In genomic region chr2:54858021-54858681, GRCh38 we compare ENCODE assay signal across 16 cellular contexts.
DNase-seq lines count a peak whose midpoint lies in the region; ATAC-seq, FAIRE-seq and TF ChIP-seq lines count a peak whose summit lies in the region.
"Had no signal": no experiment of that assay in that cellular context is flagged by ENCODE, and none has a peak within 500 bp of the region (broad histone marks: within the 10 kb centered on the region; RNA-seq: fewer than 3 reads in every experiment).

No MANE protein-coding gene starts in this region.

- H3K9ac ChIP-seq in K562 (ENCODE audit: insufficient read depth in 1 of 2, low read depth in 2 of 2, low read length in 2 of 2) = no peak overlapping the region

- H3K27me3 ChIP-seq in K562 (ENCODE audit: control insufficient read depth in 2 of 2, insufficient read depth in 2 of 2, low read length in 2 of 2) (peaks cover 7 to 11% of the 10 kb centered on the region in 2 experiments; a peak in 4 of 5 replicates), Peyer's patch (no peaks in the 10 kb centered on the region)
- H3K27me3 ChIP-seq: stomach had no signal

- no peaks in the 10 kb centered on the region for H3K79me2 ChIP-seq in K562 (ENCODE audit: control insufficient read depth, insufficient read depth, low read length)

- TF ChIP-seq RAD21 in K562 (CRISPR knock-in tag; conservative IDR thresholded peaks at IDR 0.05 in 1 of 2, IDR thresholded peaks at IDR 0.05 in 1 of 2) = no peak

- H3K27ac Mint-ChIP-seq in stimulated activated memory B cell treated with anti-CD40 and anti-IgM and Interleukin-4, amounts not matched to agents 10 μg/mL and 1 μg/mL and 100 μg/mL, for 72 hours = no peak overlapping the region
- H3K27ac Mint-ChIP-seq: activated T-cell treated with anti-CD3 and anti-CD28 coated beads, Interleukin-2, amount 50 U/mL, for 72 hours; endodermal cell had no signal

- H3K4me1 ChIP-seq in K562 (replicated peaks in 1 of 2; ENCODE audit: control insufficient read depth in 2 of 2, insufficient read depth in 2 of 2, low read length in 2 of 2) (no peaks in the 10 kb centered on the region), Peyer's patch (no peaks in the 10 kb centered on the region)
- H3K4me1 ChIP-seq: stomach had no signal

- DNase-seq in AML-193 (lab: John Stamatoyannopoulos, UW) (peak; percentile 31 to 47), M059J (ENCODE audit: low read depth) (peak; percentile 22), K562 (ENCODE audit: extremely low read depth in 1 of 4, low spot score in 3 of 4) (no peak), iris pigment epithelial cell (ENCODE audit: low read depth) (peak; percentile 64), Peyer's patch (no peak)
- DNase-seq: activated T-cell treated with anti-CD3 and anti-CD28 coated beads, Interleukin-2, amount 50 U/mL, for 72 hours; endodermal cell; glutamatergic neuron; MV-4-11; NCI-H526 treated with DMSO at 0.1 percent for 48 hours; OCI-M1; stomach had no signal

- H3K9me3 Mint-ChIP-seq in stimulated activated memory B cell treated with anti-CD40 and anti-IgM and Interleukin-4, amounts not matched to agents 10 μg/mL and 1 μg/mL and 100 μg/mL, for 72 hours = peaks cover 3% of the 10 kb centered on the region
- H3K9me3 Mint-ChIP-seq: endodermal cell had no signal

- intact Hi-C loops in K562 (cut with micrococcal nuclease) = no loop called here

- H3K4me1 Mint-ChIP-seq in stimulated activated memory B cell treated with anti-CD40 and anti-IgM and Interleukin-4, amounts not matched to agents 10 μg/mL and 1 μg/mL and 100 μg/mL, for 72 hours = no peaks in the 10 kb centered on the region

- H3K9me1 ChIP-seq in K562 (ENCODE audit: control insufficient read depth, insufficient read depth, low read length) = no peaks in the 10 kb centered on the region

- peaks cover 14% of the 10 kb centered on the region for H3K36me3 Mint-ChIP-seq in stimulated activated memory B cell treated with anti-CD40 and anti-IgM and Interleukin-4, amounts not matched to agents 10 μg/mL and 1 μg/mL and 100 μg/mL, for 72 hours

- BruUV-seq in K562 (replicated peaks; lab: Mats Ljungman, UMichigan) = no TSS peak

- no peak for TF ChIP-seq CTCF in K562 (IDR thresholded peaks at IDR 0.05 in 2 of 3, conservative IDR thresholded peaks at IDR 0.05 in 1 of 3; ENCODE audit: insufficient read depth in 2 of 3, low read depth in 1 of 3, low read length in 3 of 3)
- TF ChIP-seq CTCF in Peyer's patch (IDR thresholded peaks at IDR 0.05) = no peak

- TF ChIP-seq EP300 in K562 (IDR thresholded peaks at IDR 0.05; ENCODE audit: low read length) = no peak

- in situ Hi-C loops in K562 (cut with MboI) = no loop called here

- ATAC-seq in K562 (peak; percentile 49; the same call in 1 of the 3 replicates), HG03571 (IDR thresholded peaks at IDR 0.05; ENCODE audit: unreplicated experiment) (no peak), GM18858 (IDR thresholded peaks at IDR 0.05; ENCODE audit: unreplicated experiment) (no peak)
- no peak for ATAC-seq in stimulated activated memory B cell treated with anti-CD40 and anti-IgM and Interleukin-4, amounts not matched to agents 10 μg/mL and 1 μg/mL and 100 μg/mL, for 72 hours
- ATAC-seq: activated T-cell treated with anti-CD3 and anti-CD28 coated beads, Interleukin-2, amount 50 U/mL, for 72 hours had no signal

- H3K4me2 ChIP-seq in K562 (ENCODE audit: insufficient read depth, low read length) = no peak overlapping the region

- 4% methylated on average over 3 of the region's 3 CpGs for WGBS in K562 (ENCODE audit: insufficient coverage, low coverage, missing lambda C conversion rate)

- CTCF ChIA-PET in K562 (lab: Yijun Ruan, JAX; ENCODE audit: low intra/inter-chr PET ratio) = no interaction called here

- H2AFZ ChIP-seq in K562 (ENCODE audit: low read depth, low read length) = no peak overlapping the region

- POLR2A ChIA-PET in K562 (lab: Yijun Ruan, JAX) = interaction anchor here (0.7 kb wide), 1 partner anchor 12 kb away, joined by 3 read pairs; no protein-coding TSS in a partner anchor

- no peak for FAIRE-seq in K562 (lab: Jason Lieb, UNC)

- no peaks in the 10 kb centered on the region for H3K27me3 Mint-ChIP-seq in stimulated activated memory B cell treated with anti-CD40 and anti-IgM and Interleukin-4, amounts not matched to agents 10 μg/mL and 1 μg/mL and 100 μg/mL, for 72 hours

- H3K36me3 ChIP-seq in K562 (ENCODE audit: control insufficient read depth, insufficient read depth, low read length) (no peaks in the 10 kb centered on the region), Peyer's patch (no peaks in the 10 kb centered on the region)
- H3K36me3 ChIP-seq: stomach had no signal

- no peak overlapping the region for H3K4me3 Mint-ChIP-seq in stimulated activated memory B cell treated with anti-CD40 and anti-IgM and Interleukin-4, amounts not matched to agents 10 μg/mL and 1 μg/mL and 100 μg/mL, for 72 hours
- H3K4me3 Mint-ChIP-seq: activated T-cell treated with anti-CD3 and anti-CD28 coated beads, Interleukin-2, amount 50 U/mL, for 72 hours; endodermal cell had no signal

- H3K9me3 ChIP-seq in K562 (replicated peaks; ENCODE audit: control insufficient read depth, insufficient read depth, low read depth, low read length) (no peaks in the 10 kb centered on the region), Peyer's patch (no peaks in the 10 kb centered on the region)
- H3K9me3 ChIP-seq: stomach had no signal

- H3K4me3 ChIP-seq in K562 (no peak overlapping the region), Peyer's patch (no peak overlapping the region)
- H3K4me3 ChIP-seq: SK-N-MC, stomach had no signal

- H3K27ac ChIP-seq in K562 (ENCODE audit: extremely low read depth, low read depth, low read length) (no peak overlapping the region), Peyer's patch (no peak overlapping the region)
- H3K27ac ChIP-seq: SK-N-MC, stomach had no signal

- TF ChIP-seq POLR2A in K562 (conservative IDR thresholded peaks at IDR 0.05) (no peak), Peyer's patch (IDR thresholded peaks at IDR 0.05) (no peak)

- H4K20me1 ChIP-seq in K562 (replicated peaks; ENCODE audit: control insufficient read depth, insufficient read depth, low read length) = no peaks in the 10 kb centered on the region

TF ChIP-seq in K562, 482 proteins besides CTCF, POLR2A, EP300 and RAD21:
- TF ChIP-seq ELF2 (CRISPR knock-in tag; IDR thresholded peaks at IDR 0.05) (no peak), ZFP30 (CRISPR knock-in tag; IDR thresholded peaks at IDR 0.05; ENCODE audit: borderline replicate concordance) (no peak), TCF7L2 (IDR thresholded peaks at IDR 0.05; ENCODE audit: low read depth, low read length) (no peak), ZSCAN29 (IDR thresholded peaks at IDR 0.05) (no peak), FOXK1 (CRISPR knock-in tag; IDR thresholded peaks at IDR 0.05; ENCODE audit: borderline replicate concordance) (no peak), TRIM24 (IDR thresholded peaks at IDR 0.05) (peak; percentile 31 to 35; a peak in 1 of 4 replicates), THAP7 (CRISPR knock-in tag; IDR thresholded peaks at IDR 0.05) (no peak), GABPB2 (CRISPR knock-in tag; conservative IDR thresholded peaks at IDR 0.05) (no peak), MAFG (tag; conservative IDR thresholded peaks at IDR 0.05) (0 out of 2 replicates have a peak, but pooled peaks have one; percentile 23), NR4A1 (CRISPR knock-in tag; IDR thresholded peaks at IDR 0.05) (no peak), NR4A1 (tag; IDR thresholded peaks at IDR 0.05) (no peak), KDM5B (IDR thresholded peaks at IDR 0.05; ENCODE audit: insufficient replicate concordance, low read depth, low read length) (no peak), ZNF778 (CRISPR knock-in tag; IDR thresholded peaks at IDR 0.05) (no peak), CEBPG (CRISPR knock-in tag; IDR thresholded peaks at IDR 0.05) (no peak), CEBPG (tag; conservative IDR thresholded peaks at IDR 0.05 in 1 of 2, IDR thresholded peaks at IDR 0.05 in 1 of 2) (peak; percentile 34 to 57; a peak in 1 of 4 replicates), CREB5 (CRISPR knock-in tag; IDR thresholded peaks at IDR 0.05) (no peak), CEBPB (tag; IDR thresholded peaks at IDR 0.05) (peak; percentile 83), BACH1 (tag; IDR thresholded peaks at IDR 0.05) (peak; percentile 71), CBX2 (IDR thresholded peaks at IDR 0.05; ENCODE audit: insufficient read depth, low read length, poor library complexity, severe bottlenecking) (no peak)

Comparison
In these comparisons a context has a peak if more than half of its experiments do, and no peak if none do; other contexts are left out.
1. DNase-seq: peak in AML-193 (2 of 2), M059J (single experiment) and iris pigment epithelial cell (single experiment); none in K562 (0 of 4) and Peyer's patch (0 of 3).